22 cellular contexts compared by ENCODE assay signal in the genomic region with DNA sequence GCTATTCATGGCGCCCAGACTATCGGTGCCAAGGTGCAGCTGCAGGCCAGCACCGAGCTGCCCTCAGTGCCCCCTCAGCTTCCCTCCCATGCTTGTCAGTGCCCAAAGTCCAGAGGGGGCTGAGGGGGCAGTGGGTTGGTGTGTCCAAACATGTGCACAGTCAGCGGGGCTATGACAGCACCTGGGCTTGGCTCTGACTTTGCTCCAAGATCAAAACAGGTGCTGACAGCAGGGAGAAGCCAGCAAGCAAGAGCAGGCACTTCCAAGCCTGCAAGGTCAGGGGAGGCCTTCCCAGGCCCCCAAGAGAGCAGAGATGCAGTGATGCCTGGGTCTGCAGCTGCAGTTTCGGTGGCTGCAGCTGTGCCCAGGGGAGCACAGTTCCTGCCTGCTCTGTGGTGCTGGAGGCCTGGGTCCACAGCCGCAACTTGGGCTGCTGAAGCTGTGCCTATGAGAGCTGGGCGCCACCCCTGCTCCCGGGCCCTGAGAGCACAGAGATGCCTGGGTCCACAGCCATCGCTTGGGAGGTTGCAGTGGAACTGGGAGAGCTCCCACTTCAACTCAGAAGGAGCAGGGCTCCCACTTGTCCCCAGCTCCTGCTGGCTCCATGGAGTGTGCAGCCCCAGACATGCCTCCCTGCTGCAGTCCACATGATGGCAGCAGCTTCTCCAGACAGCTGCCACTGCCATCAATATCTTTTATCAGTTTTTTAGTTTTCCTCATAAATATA.
A peak's percentile ranks its signal among the peaks of the same experiment; 100 is the strongest.
DNase-seq lines count a peak whose midpoint lies in the region; ATAC-seq and TF ChIP-seq lines count a peak whose summit lies in the region.
"Had no signal": no experiment of that assay in that cellular context is flagged by ENCODE, and none has a peak within 500 bp of the region (broad histone marks: within the 10 kb centered on the region; RNA-seq: fewer than 3 reads in every experiment).

No MANE protein-coding gene starts in this region.

- H4K20me1 ChIP-seq in H9 (ENCODE audit: control insufficient read depth, insufficient read depth, insufficient read length), result no peaks in the 10 kb centered on the region

- in situ Hi-C loops in ACHN (cut with HindIII; ENCODE audit: low pct_ligation_motif_present, low pct_unique_long_range_greater_than_20kb, low sequenced_read_pairs), result no loop called here

- H4K91ac ChIP-seq in H9 (ENCODE audit: insufficient read length, low read depth, low read length), result no peak overlapping the region

- H4K5ac ChIP-seq in H9 (ENCODE audit: insufficient read length, low read depth, low read length), result no peak overlapping the region

- H3K4ac ChIP-seq in H9 (ENCODE audit: low read depth, low read length), result no peak overlapping the region

- no peak overlapping the region for H2AFZ ChIP-seq in H9 (ENCODE audit: low read length)

- no peak overlapping the region for H3K9ac ChIP-seq in H9 (ENCODE audit: extremely low read depth, insufficient read length, low read length)

- peak; percentile 62 for TF ChIP-seq CTCF in H9 (conservative IDR thresholded peaks at IDR 0.05)
- peak; percentile 14 to 46 (median 23) for TF ChIP-seq CTCF in nephron (IDR thresholded peaks at IDR 0.05; ENCODE audit: unreplicated experiment in 3 of 3)

- H3K4me3 Mint-ChIP-seq in H9 (no peak overlapping the region), nephron (no peak overlapping the region)
- no peak overlapping the region for H3K4me3 Mint-ChIP-seq in central memory CD8-positive, alpha-beta T cell
- H3K4me3 Mint-ChIP-seq: activated naive CD8-positive, alpha-beta T cell treated with anti-CD3 and anti-CD28 coated beads for 36 hours; activated T-cell treated with anti-CD3 and anti-CD28 coated beads, Interleukin-2, amount 50 U/mL, for 72 hours; memory B cell had no signal

- H3K9me3 ChIP-seq in H9 (ENCODE audit: control insufficient read depth, low read depth, low read length), result no peaks in the 10 kb centered on the region
- H3K9me3 ChIP-seq: neutrophil, uterus had no signal

- H3K23ac ChIP-seq in H9 (ENCODE audit: insufficient read length, low read depth, low read length), result no peak overlapping the region

- no CpG with 5 or more reads among the region's 9 CpGs for whole genome bisulfite sequencing in H9 (ENCODE audit: extremely low coverage, insufficient read length, low lambda C conversion rate)

- H2BK12ac ChIP-seq in H9 (ENCODE audit: insufficient read length, low read depth, low read length), result no peak overlapping the region

- no peaks in the 10 kb centered on the region for H3K79me2 ChIP-seq in H9 (ENCODE audit: insufficient read depth, low read length)

- H2BK120ac ChIP-seq in H9 (ENCODE audit: low read depth, low read length, poor library complexity, severe bottlenecking), result no peak overlapping the region

- peaks cover 0 to 1% (median 0%) of the 10 kb centered on the region in 3 experiments; a peak in 1 of 7 replicates for H3K36me3 Mint-ChIP-seq in H9 (ENCODE audit: insufficient read depth in 1 of 3, low read depth in 3 of 3)
- no peaks in the 10 kb centered on the region for H3K36me3 Mint-ChIP-seq in central memory CD8-positive, alpha-beta T cell (ENCODE audit: insufficient read depth)
- H3K36me3 Mint-ChIP-seq in nephron (ENCODE audit: low read depth), result no peaks in the 10 kb centered on the region
- H3K36me3 Mint-ChIP-seq: activated naive CD8-positive, alpha-beta T cell treated with anti-CD3 and anti-CD28 coated beads for 36 hours; memory B cell had no signal

- H2BK15ac ChIP-seq in H9 (ENCODE audit: low read depth, low read length), result no peak overlapping the region

- H3K4me2 ChIP-seq in H9 (ENCODE audit: insufficient read depth, insufficient read length, low read length), result no peak overlapping the region

- no peak overlapping the region for H4K8ac ChIP-seq in H9 (replicated peaks; ENCODE audit: insufficient read length, low read depth, low read length)

- H3K14ac ChIP-seq in H9 (ENCODE audit: insufficient read depth, low read length), result no peak overlapping the region

- H3K27me3 Mint-ChIP-seq in H9 (ENCODE audit: low read depth) (no peaks in the 10 kb centered on the region), nephron (ENCODE audit: low read depth) (peaks cover 3% of the 10 kb centered on the region)
- no peaks in the 10 kb centered on the region for H3K27me3 Mint-ChIP-seq in central memory CD8-positive, alpha-beta T cell
- H3K27me3 Mint-ChIP-seq: activated naive CD8-positive, alpha-beta T cell treated with anti-CD3 and anti-CD28 coated beads for 36 hours; memory B cell had no signal

- peak; percentile 19 for ATAC-seq in central memory CD8-positive, alpha-beta T cell (replicated peaks; ENCODE audit: extremely low read depth, poor library complexity, severe bottlenecking)
- no peak for ATAC-seq in HG03520 (IDR thresholded peaks at IDR 0.05; ENCODE audit: unreplicated experiment)
- ATAC-seq: activated T-cell treated with anti-CD3 and anti-CD28 coated beads, Interleukin-2, amount 50 U/mL, for 72 hours; right cardiac atrium had no signal

- no peaks in the 10 kb centered on the region for H3K79me1 ChIP-seq in H9 (ENCODE audit: insufficient read depth, low read depth, low read length, poor library complexity, severe bottlenecking)

- DNase-seq in ACHN, result peak; percentile 35
- peak; percentile 45 for DNase-seq in H9
- DNase-seq in central memory CD8-positive, alpha-beta T cell (ENCODE audit: low spot score in 2 of 2), result no peak
- no peak for DNase-seq in HK-2 (ENCODE audit: unreplicated experiment)
- no peak for DNase-seq in NCI-H82 treated with DMSO at 0.1 percent for 48 hours (lab: John Stamatoyannopoulos, UW; ENCODE audit: unreplicated experiment)
- no peak for DNase-seq in SW480 (ENCODE audit: low spot score)
- DNase-seq: activated CD4-positive, CD25-positive, alpha-beta regulatory T cell; activated naive CD8-positive, alpha-beta T cell treated with anti-CD3 and anti-CD28 coated beads for 36 hours; activated T-cell treated with anti-CD3 and anti-CD28 coated beads, Interleukin-2, amount 50 U/mL, for 72 hours; COR-L47; esophagus squamous epithelium; KG1; NCI-H1092; NCI-H2171; T-helper 1 cell; uterus had no signal

- no peaks in the 10 kb centered on the region for H3K27me3 ChIP-seq in H9 (ENCODE audit: insufficient read depth, low read length)
- H3K27me3 ChIP-seq: esophagus squamous epithelium, neutrophil, uterus had no signal

- no peaks in the 10 kb centered on the region for H3K4me1 ChIP-seq in H9 (ENCODE audit: insufficient read depth, low read length)
- H3K4me1 ChIP-seq: esophagus squamous epithelium, uterus had no signal

- no peak overlapping the region for H3K27ac ChIP-seq in H9 (ENCODE audit: insufficient read length, low read depth, low read length)
- H3K27ac ChIP-seq: esophagus squamous epithelium, HL-60, neutrophil, uterus had no signal

- H3K4me1 Mint-ChIP-seq in H9, result peaks cover 8 to 9% of the 10 kb centered on the region in 2 experiments
- no peaks in the 10 kb centered on the region for H3K4me1 Mint-ChIP-seq in central memory CD8-positive, alpha-beta T cell
- H3K4me1 Mint-ChIP-seq in nephron, result no peaks in the 10 kb centered on the region
- H3K4me1 Mint-ChIP-seq: activated naive CD8-positive, alpha-beta T cell treated with anti-CD3 and anti-CD28 coated beads for 36 hours; memory B cell had no signal

- no peak overlapping the region for H2BK5ac ChIP-seq in H9 (ENCODE audit: insufficient read length, low read length)

- no peak overlapping the region; a peak in 1 of 7 replicates for H3K27ac Mint-ChIP-seq in H9
- no peak overlapping the region for H3K27ac Mint-ChIP-seq in central memory CD8-positive, alpha-beta T cell (ENCODE audit: low read depth)
- H3K27ac Mint-ChIP-seq in nephron, result no peak overlapping the region
- H3K27ac Mint-ChIP-seq: activated naive CD8-positive, alpha-beta T cell treated with anti-CD3 and anti-CD28 coated beads for 36 hours; activated T-cell treated with anti-CD3 and anti-CD28 coated beads, Interleukin-2, amount 50 U/mL, for 72 hours; memory B cell had no signal

- no peak overlapping the region for H2BK20ac ChIP-seq in H9 (ENCODE audit: low read depth, low read length, poor library complexity, severe bottlenecking)

- no peak overlapping the region for H3K18ac ChIP-seq in H9 (ENCODE audit: insufficient read length, low read depth, low read length)

- H3T11ph ChIP-seq in H9 (ENCODE audit: low read length), result no peak overlapping the region

- H3K23me2 ChIP-seq in H9 (ENCODE audit: insufficient read length, low read depth, low read length, poor library complexity, severe bottlenecking), result no peaks in the 10 kb centered on the region

- H2AK5ac ChIP-seq in H9 (ENCODE audit: insufficient read length, low read length), result no peak overlapping the region

- no peak overlapping the region for H3K56ac ChIP-seq in H9 (ENCODE audit: insufficient read length, low read depth, low read length)

- H3K9me3 Mint-ChIP-seq in H9 (no peaks in the 10 kb centered on the region; a peak in 1 of 5 replicates), nephron (no peaks in the 10 kb centered on the region)
- H3K9me3 Mint-ChIP-seq in central memory CD8-positive, alpha-beta T cell, result peaks cover 18% of the 10 kb centered on the region

Comparison
In these comparisons a context has a peak if more than half of its experiments do, and no peak if none do; other contexts are left out.
1. DNase-seq: peak in ACHN (single experiment) and H9 (single experiment); none in central memory CD8-positive, alpha-beta T cell (0 of 2), HK-2 (single experiment), NCI-H82 treated with DMSO at 0.1 percent for 48 hours (single experiment) and SW480 (single experiment).